8 cellular contexts compared by ENCODE assay signal in the genomic region with DNA sequence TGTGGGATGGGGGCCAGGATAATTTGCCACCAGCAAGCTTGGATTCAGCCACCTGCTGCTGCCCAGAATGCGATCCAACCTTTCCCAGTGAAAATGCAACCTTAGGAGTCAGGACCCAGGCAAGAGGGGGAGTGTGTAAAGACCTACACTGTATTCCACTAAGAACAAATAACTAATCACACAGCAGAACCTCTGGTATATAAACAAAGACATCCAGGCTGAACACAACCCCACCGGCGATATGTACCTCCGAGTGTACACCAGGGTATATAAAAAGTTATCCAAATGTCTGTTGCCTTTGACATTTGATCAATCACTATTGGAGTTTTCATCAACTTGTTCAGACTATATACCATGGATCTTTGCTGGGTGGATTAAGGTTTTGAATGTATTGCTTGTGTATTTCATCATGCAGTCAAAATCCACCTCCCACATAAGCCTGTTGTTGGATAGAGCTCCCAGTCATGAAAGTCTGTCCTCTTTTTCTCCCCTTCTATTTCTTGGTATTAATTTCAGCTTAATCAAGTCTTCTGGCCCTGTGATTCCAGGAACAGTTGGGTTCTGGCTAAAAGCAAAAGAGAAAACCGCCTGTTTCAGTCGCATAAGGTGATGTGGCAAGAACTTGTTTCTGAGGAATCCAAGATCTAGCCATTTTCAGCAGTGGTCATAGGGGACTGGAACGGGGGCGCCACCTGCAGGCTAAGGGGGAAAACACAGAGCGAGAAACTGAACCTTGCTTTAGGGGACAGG.
A peak's percentile ranks its signal among the peaks of the same experiment; 100 is the strongest.
DNase-seq lines count a peak whose midpoint lies in the region; ATAC-seq and TF ChIP-seq lines count a peak whose summit lies in the region.

No MANE protein-coding gene starts in this region.

- peaks cover 0 to 3% of the 10 kb centered on the region in 2 donors for H3K27me3 ChIP-seq in left lung

- peak overlapping the region; percentile 91 for H3K27ac Mint-ChIP-seq in activated CD4-positive, alpha-beta T cell treated with anti-CD3 and anti-CD28 coated beads for 36 hours

- DNase-seq in GM04503 (ENCODE audit: low read depth), result peak; percentile 42
- DNase-seq in NCI-H446 (lab: John Stamatoyannopoulos, UW), result peak; percentile 61 to 78
- peak; percentile 92 for DNase-seq in activated CD4-positive, alpha-beta T cell treated with anti-CD3 and anti-CD28 coated beads for 36 hours
- peak; percentile 74 for DNase-seq in cerebellum (ENCODE audit: low spot score)
- DNase-seq in left lung, result peak; percentile 59 to 88
- peak; percentile 84 for DNase-seq in stimulated activated CD4-positive, alpha-beta T cell treated with anti-CD3 and anti-CD28 coated beads, Interleukin-4, amount 100 ng/mL, for 24 hours

- no peaks in the 10 kb centered on the region for H3K36me3 Mint-ChIP-seq in activated CD4-positive, alpha-beta T cell treated with anti-CD3 and anti-CD28 coated beads for 36 hours (ENCODE audit: low read depth)

- POLR2A ChIA-PET in activated CD4-positive, alpha-beta T cell treated with anti-CD3 and anti-CD28 coated beads for 36 hours (lab: Charles Lee), result interaction anchor here (0.6 to 1.6 kb wide), 3 partner anchors 10 to 70 kb away, joined by 3 to 5 read pairs (median 4); no protein-coding TSS in a partner anchor

- peaks cover 23 to 26% of the 10 kb centered on the region in 2 donors for H3K4me1 ChIP-seq in left lung

- TF ChIP-seq CTCF in left lung (IDR thresholded peaks at IDR 0.05), result peak; percentile 82 to 93

- no peaks in the 10 kb centered on the region for H3K27me3 Mint-ChIP-seq in activated CD4-positive, alpha-beta T cell treated with anti-CD3 and anti-CD28 coated beads for 36 hours

- H3K4me3 ChIP-seq in left lung, result no peak overlapping the region

- no peak overlapping the region for H3K27ac ChIP-seq in left lung

- ATAC-seq in HG02938 (IDR thresholded peaks at IDR 0.05; ENCODE audit: unreplicated experiment) (peak; percentile 75), left lung (peak; percentile 91), GM18520 (IDR thresholded peaks at IDR 0.05; ENCODE audit: unreplicated experiment) (no peak)
- ATAC-seq in activated CD4-positive, alpha-beta T cell treated with anti-CD3 and anti-CD28 coated beads for 36 hours, result peak; percentile 81

- H3K4me3 Mint-ChIP-seq in activated CD4-positive, alpha-beta T cell treated with anti-CD3 and anti-CD28 coated beads for 36 hours, result no peak overlapping the region

- intact Hi-C loops in activated CD4-positive, alpha-beta T cell treated with anti-CD3 and anti-CD28 coated beads for 36 hours (cut with DNase I, micrococcal nuclease), result loop anchor here (1.0 to 10.0 kb wide), 10 partner anchors 17 to 588 kb away; partner anchors contain the start of genes CAMK1D (in 1 of the 2) and OPTN (in 1 of the 2)
- intact Hi-C loops in left lung (cut with DNase I), result loop anchor here in 1 of 2 donors (5.0 kb wide), 1 partner anchor 448 kb away; no protein-coding TSS in a partner anchor

- H3K9me3 ChIP-seq in left lung, result no peaks in the 10 kb centered on the region

- peaks cover 70% of the 10 kb centered on the region for H3K4me1 Mint-ChIP-seq in activated CD4-positive, alpha-beta T cell treated with anti-CD3 and anti-CD28 coated beads for 36 hours

- CTCF ChIA-PET in activated CD4-positive, alpha-beta T cell treated with anti-CD3 and anti-CD28 coated beads for 36 hours (lab: Charles Lee), result interaction anchor here (0.7 to 3.6 kb wide), 31 partner anchors 9 to 734 kb away, joined by 3 to 36 read pairs (median 4); no protein-coding TSS in a partner anchor

- H3K36me3 ChIP-seq in left lung, result no peaks in the 10 kb centered on the region

- H3K9me3 Mint-ChIP-seq in activated CD4-positive, alpha-beta T cell treated with anti-CD3 and anti-CD28 coated beads for 36 hours (ENCODE audit: low read depth), result no peaks in the 10 kb centered on the region

Comparison
In these comparisons a context has a peak if more than half of its experiments do, and no peak if none do; other contexts are left out.
1. DNase-seq: peak in every context shown above with its lines; median percentile 92 in activated CD4-positive, alpha-beta T cell treated with anti-CD3 and anti-CD28 coated beads for 36 hours; 84 in stimulated activated CD4-positive, alpha-beta T cell treated with anti-CD3 and anti-CD28 coated beads, Interleukin-4, amount 100 ng/mL, for 24 hours; 74 in cerebellum; 74 in left lung; 70 in NCI-H446; 42 in GM04503.